10 cellular contexts compared by ENCODE assay signal in genomic region chr12:104710940-104711725, GRCh38.
DNase-seq lines count a peak whose midpoint lies in the region; ATAC-seq, FAIRE-seq and TF ChIP-seq lines count a peak whose summit lies in the region.
"Had no signal": no experiment of that assay in that cellular context is flagged by ENCODE, and none has a peak within 500 bp of the region (broad histone marks: within the 10 kb centered on the region; RNA-seq: fewer than 3 reads in every experiment).

No MANE protein-coding gene starts in this region.

- H3K4me3 ChIP-seq in pancreas, result no peak overlapping the region

- H3K27me3 Mint-ChIP-seq in activated CD8-positive, alpha-beta T cell treated with anti-CD3 and anti-CD28 coated beads, Interleukin-2, amount 10 ng/mL, durations not matched to agents 7 days and 5 days (ENCODE audit: low read depth), result no peaks in the 10 kb centered on the region

- WGBS in pancreas, 2 donors, result 52 to 54% methylated on average over 8 of the region's 8 CpGs

- POLR2A ChIA-PET in activated CD8-positive, alpha-beta T cell treated with anti-CD3 and anti-CD28 coated beads, Interleukin-2, amount 10 ng/mL, durations not matched to agents 7 days and 5 days (lab: Charles Lee), result interaction anchor here (0.8 to 1.1 kb wide), 2 partner anchors 9 to 10 kb away, joined by 3 read pairs; no protein-coding TSS in a partner anchor
- POLR2A ChIA-PET in GM10248 (lab: Yijun Ruan, JAX), result no interaction called here

- H3K4me1 ChIP-seq in pancreas, result peaks cover 0 to 4% (median 0%) of the 10 kb centered on the region in 3 donors

- intact Hi-C loops in pancreas (cut with DNase I), result no loop called here

- no peaks in the 10 kb centered on the region for H3K36me3 ChIP-seq in pancreas

- no peak overlapping the region for H3K27ac Mint-ChIP-seq in activated CD8-positive, alpha-beta T cell treated with anti-CD3 and anti-CD28 coated beads, Interleukin-2, amount 10 ng/mL, durations not matched to agents 7 days and 5 days

- TF ChIP-seq CTCF in pancreas (IDR thresholded peaks at IDR 0.05), result no peak
- no peak for TF ChIP-seq CTCF in GM10248 (IDR thresholded peaks at IDR 0.05; ENCODE audit: control extremely low read depth, extremely low read depth, low read depth, missing control alignments)

- no peak for FAIRE-seq in pancreas (lab: Jason Lieb, UNC)

- CTCF ChIA-PET in activated CD8-positive, alpha-beta T cell treated with anti-CD3 and anti-CD28 coated beads, Interleukin-2, amount 10 ng/mL, durations not matched to agents 7 days and 5 days (lab: Charles Lee), result interaction anchor here (0.9 to 1.2 kb wide), 4 partner anchors 9 to 330 kb away, joined by 3 read pairs; no protein-coding TSS in a partner anchor
- CTCF ChIA-PET in GM10248 (lab: Yijun Ruan, JAX), result interaction anchor here (1.2 to 1.4 kb wide), 2 partner anchors 20 to 329 kb away, joined by 3 to 4 read pairs; no protein-coding TSS in a partner anchor

- TF ChIP-seq POLR2A in GM18505 (IDR thresholded peaks at IDR 0.05; ENCODE audit: borderline replicate concordance, extremely low read depth, insufficient read depth, insufficient read length), result no peak

- H3K9me3 Mint-ChIP-seq in activated CD8-positive, alpha-beta T cell treated with anti-CD3 and anti-CD28 coated beads, Interleukin-2, amount 10 ng/mL, durations not matched to agents 7 days and 5 days (ENCODE audit: insufficient read depth), result no peaks in the 10 kb centered on the region

- no peaks in the 10 kb centered on the region for H3K9me3 ChIP-seq in pancreas

- in situ Hi-C loops in ACHN (cut with HindIII; ENCODE audit: low pct_ligation_motif_present, low pct_unique_long_range_greater_than_20kb, low sequenced_read_pairs), result no loop called here

- DNase-seq in Ammon's horn (ENCODE audit: low spot score) (peak; percentile 58), RPMI7951 (ENCODE audit: low read depth) (peak; percentile 82), fibroblast of peridontal ligament (ENCODE audit: extremely low read depth) (peak; percentile 97), pancreas (no peak), GM10248 (ENCODE audit: extremely low spot score) (no peak), ACHN (no peak)
- DNase-seq in activated CD8-positive, alpha-beta T cell treated with anti-CD3 and anti-CD28 coated beads, Interleukin-2, amount 10 ng/mL, durations not matched to agents 7 days and 5 days, result no peak
- DNase-seq: activated CD4-positive, alpha-beta T cell treated with anti-CD3 and anti-CD28 coated beads for 4 hours; Karpas-422 had no signal

- H3K4me3 Mint-ChIP-seq in activated CD8-positive, alpha-beta T cell treated with anti-CD3 and anti-CD28 coated beads, Interleukin-2, amount 10 ng/mL, durations not matched to agents 7 days and 5 days, result no peak overlapping the region

- no peak overlapping the region for H3K27ac ChIP-seq in pancreas

- H3K36me3 Mint-ChIP-seq in activated CD8-positive, alpha-beta T cell treated with anti-CD3 and anti-CD28 coated beads, Interleukin-2, amount 10 ng/mL, durations not matched to agents 7 days and 5 days (ENCODE audit: low read depth), result peaks cover 7% of the 10 kb centered on the region

- ATAC-seq in pancreas (peak in 3 of 4 donors; percentile 28 to 60 (median 55)), GM18505 (IDR thresholded peaks at IDR 0.05; ENCODE audit: unreplicated experiment) (no peak)
- no peak for ATAC-seq in activated CD8-positive, alpha-beta T cell treated with anti-CD3 and anti-CD28 coated beads, Interleukin-2, amount 10 ng/mL, durations not matched to agents 7 days and 5 days

- H3K27me3 ChIP-seq in pancreas, result no peaks in the 10 kb centered on the region

- peaks cover 32% of the 10 kb centered on the region for H3K4me1 Mint-ChIP-seq in activated CD8-positive, alpha-beta T cell treated with anti-CD3 and anti-CD28 coated beads, Interleukin-2, amount 10 ng/mL, durations not matched to agents 7 days and 5 days (ENCODE audit: low read depth)

Comparison
In these comparisons a context has a peak if more than half of its experiments do, and no peak if none do; other contexts are left out.
1. DNase-seq: peak in Ammon's horn (single experiment), RPMI7951 (single experiment) and fibroblast of peridontal ligament (single experiment); none in pancreas (0 of 6), activated CD8-positive, alpha-beta T cell treated with anti-CD3 and anti-CD28 coated beads, Interleukin-2, amount 10 ng/mL, durations not matched to agents 7 days and 5 days (single experiment), GM10248 (single experiment) and ACHN (single experiment).
2. ATAC-seq: peak in pancreas (3 of 4); none in activated CD8-positive, alpha-beta T cell treated with anti-CD3 and anti-CD28 coated beads, Interleukin-2, amount 10 ng/mL, durations not matched to agents 7 days and 5 days (single experiment) and GM18505 (single experiment).